ENCODE assay signal across 8 cellular contexts in the genomic region with DNA sequence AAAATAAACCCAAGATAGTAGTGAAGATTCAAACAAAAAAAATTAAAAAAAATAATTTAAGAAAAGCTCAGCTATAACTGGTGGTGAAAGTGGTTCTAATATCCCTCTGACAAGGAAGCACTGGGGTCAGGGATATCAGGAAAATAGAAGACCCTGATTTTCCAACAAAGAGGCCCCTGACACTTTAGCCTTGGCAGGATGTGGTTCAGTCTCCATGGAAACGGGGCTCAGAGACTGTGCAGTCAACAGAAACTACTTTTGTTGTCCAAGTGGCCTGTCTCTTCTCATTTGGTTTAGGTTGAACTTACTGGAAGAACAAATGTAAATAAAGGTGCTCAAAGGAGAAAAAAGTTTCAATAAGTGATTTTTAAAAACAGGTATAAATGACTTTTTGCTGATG. TPM values are rescaled to one million over a fixed set of nuclear protein-coding genes. Genes with fewer than 3 reads are reported as not detected.
DNase-seq lines count a peak whose midpoint lies in the region; ATAC-seq and TF ChIP-seq lines count a peak whose summit lies in the region.

No MANE protein-coding gene starts in this region.

- dilution Hi-C loops in IMR-90 (cut with HindIII; ENCODE audit: low sequenced_read_pairs, unreplicated experiment): no loop called here

- WGBS in IMR-90 (ENCODE audit: extremely low coverage in 2 of 2, insufficient read length in 1 of 2), 2 experiments: no CpG with 5 or more reads among the region's 1 CpG
- WGBS in liver: 62% methylated on average over 1 of the region's 1 CpG

- no peak for TF ChIP-seq POLR2A in IMR-90 (IDR thresholded peaks at IDR 0.05; ENCODE audit: low read depth, low read length)

- CTCF ChIA-PET in CD4-positive, alpha-beta memory T cell (lab: Charles Lee; ENCODE audit: partially characterized antibody): no interaction called here
- CTCF ChIA-PET in IMR-90 (lab: Yijun Ruan, JAX): no interaction called here

- H3K36me3 ChIP-seq in CD4-positive, alpha-beta memory T cell (ENCODE audit: insufficient read depth, low read length): peaks cover 23% of the 10 kb centered on the region
- H3K36me3 ChIP-seq in IMR-90 (ENCODE audit: control insufficient read depth, insufficient read depth, low read length) (peaks cover 32% of the 10 kb centered on the region), liver (ENCODE audit: control insufficient read depth in 4 of 4, insufficient read depth in 3 of 4, low read depth in 1 of 4, low read length in 3 of 4) (peaks cover 11 to 76% (median 57%) of the 10 kb centered on the region in 4 donors), H7 (replicated peaks; ENCODE audit: control insufficient read depth, insufficient read depth, low read length) (peaks cover 11% of the 10 kb centered on the region)

- POLR2A ChIA-PET in CD4-positive, alpha-beta memory T cell (lab: Charles Lee; ENCODE audit: partially characterized antibody): interaction anchor here (2.1 kb wide), 1 partner anchor 27 kb away, joined by 10 read pairs; the partner anchor contains the start of gene INTS14
- POLR2A ChIA-PET in IMR-90 (lab: Charles Lee; ENCODE audit: unreplicated experiment): no interaction called here

- H3K9me1 ChIP-seq in IMR-90 (ENCODE audit: insufficient read depth, low read length): peaks cover 9% of the 10 kb centered on the region

- no peak overlapping the region for H3K23ac ChIP-seq in IMR-90 (ENCODE audit: low read depth, low read length)

- H4K91ac ChIP-seq in IMR-90 (ENCODE audit: insufficient read depth, low read depth, low read length): no peak overlapping the region

- no peak overlapping the region for H2AK9ac ChIP-seq in IMR-90 (replicated peaks; ENCODE audit: low read depth, low read length, poor library complexity)

- no peak overlapping the region for H2BK20ac ChIP-seq in IMR-90 (ENCODE audit: low read depth, low read length)

- peak; percentile 54 to 74 (median 66) for DNase-seq in CD4-positive, alpha-beta memory T cell
- peak; percentile 41 for DNase-seq in IMR-90
- no peak for DNase-seq in activated T-cell treated with anti-CD3 and anti-CD28 coated beads, Interleukin-2, amount 50 U/mL, for 24 hours
- DNase-seq in SW480 (ENCODE audit: low spot score): no peak
- no peak for DNase-seq in NCI-H1694 treated with DMSO at 0.1 percent for 48 hours (lab: John Stamatoyannopoulos, UW)
- DNase-seq in H7: no peak

- H3K27ac ChIP-seq in CD4-positive, alpha-beta memory T cell (ENCODE audit: low read depth, low read length): peak overlapping the region; percentile 50
- H3K27ac ChIP-seq in IMR-90 (ENCODE audit: insufficient read depth, low read length) (no peak overlapping the region), liver (ENCODE audit: low read depth in 1 of 2, low read length in 2 of 2) (no peak overlapping the region)

- no TSS peak for BruUV-seq in IMR-90 (replicated peaks; lab: Mats Ljungman, UMichigan)

- H2AK5ac ChIP-seq in IMR-90 (ENCODE audit: low read depth, low read length): no peak overlapping the region

- H2AFZ ChIP-seq in IMR-90 (replicated peaks; ENCODE audit: low read length, poor library complexity): no peak overlapping the region

- H3K79me1 ChIP-seq in IMR-90 (ENCODE audit: low read depth in 1 of 2, low read length in 2 of 2): peaks cover 0 to 8% of the 10 kb centered on the region in 2 experiments; a peak in 2 of 4 replicates

- TF ChIP-seq RAD21 in IMR-90 (IDR thresholded peaks at IDR 0.05; ENCODE audit: low read length) (no peak), liver (IDR thresholded peaks at IDR 0.05) (no peak)

- no peak overlapping the region for H4K8ac ChIP-seq in IMR-90 (ENCODE audit: low read depth in 2 of 2, low read length in 2 of 2)

- no peak overlapping the region for H2BK120ac ChIP-seq in IMR-90 (ENCODE audit: low read depth, low read length)

- H3K9ac ChIP-seq in IMR-90 (ENCODE audit: low read depth, low read length): no peak overlapping the region
- peak overlapping the region in 1 of 2 donors; percentile 19 for H3K9ac ChIP-seq in liver (ENCODE audit: low read depth in 1 of 2, low read length in 2 of 2)

- no peak overlapping the region for H3K4me2 ChIP-seq in IMR-90 (ENCODE audit: low read depth, low read length)

- no peak overlapping the region for H3K4me3 ChIP-seq in CD4-positive, alpha-beta memory T cell (ENCODE audit: low read length in 2 of 2)
- H3K4me3 ChIP-seq in IMR-90 (ENCODE audit: insufficient read depth, low read depth, low read length): no peak overlapping the region
- H3K4me3 ChIP-seq in liver (ENCODE audit: low read depth in 1 of 3, low read length in 3 of 3): no peak overlapping the region
- no peak overlapping the region for H3K4me3 ChIP-seq in H7 (ENCODE audit: insufficient read depth, low read depth, low read length)

- TF ChIP-seq CTCF in IMR-90 (conservative IDR thresholded peaks at IDR 0.05; ENCODE audit: low read depth, low read length) (no peak), liver (IDR thresholded peaks at IDR 0.05; ENCODE audit: low read depth, low read length, missing input control) (no peak)

- H3K27ac Mint-ChIP-seq in CD4-positive, alpha-beta memory T cell: peak overlapping the region; percentile 92 to 97 (median 95)
- H3K27ac Mint-ChIP-seq in activated T-cell treated with anti-CD3 and anti-CD28 coated beads, Interleukin-2, amount 50 U/mL, for 24 hours: peak overlapping the region; percentile 86

- H3K18ac ChIP-seq in IMR-90 (ENCODE audit: low read depth, low read length): no peak overlapping the region

- H3K36me3 Mint-ChIP-seq in CD4-positive, alpha-beta memory T cell: peaks cover 64 to 67% of the 10 kb centered on the region in 2 donors
- peaks cover 83% of the 10 kb centered on the region for H3K36me3 Mint-ChIP-seq in activated T-cell treated with anti-CD3 and anti-CD28 coated beads, Interleukin-2, amount 50 U/mL, for 24 hours (ENCODE audit: low read depth)

- no peak overlapping the region for H2BK5ac ChIP-seq in IMR-90 (ENCODE audit: low read depth, low read length, poor library complexity, severe bottlenecking)

- no peak overlapping the region for H4K5ac ChIP-seq in IMR-90 (ENCODE audit: low read depth, low read length)

- H3K4me3 Mint-ChIP-seq in CD4-positive, alpha-beta memory T cell: peak overlapping the region; percentile 46 to 71 (median 59)
- no peak overlapping the region for H3K4me3 Mint-ChIP-seq in activated T-cell treated with anti-CD3 and anti-CD28 coated beads, Interleukin-2, amount 50 U/mL, for 24 hours

- peaks cover 19% of the 10 kb centered on the region for H3K4me1 ChIP-seq in CD4-positive, alpha-beta memory T cell (ENCODE audit: insufficient read depth, low read length)
- H3K4me1 ChIP-seq in IMR-90 (ENCODE audit: control insufficient read depth, insufficient read depth, low read length) (peaks cover 6% of the 10 kb centered on the region), liver (ENCODE audit: control insufficient read depth in 4 of 4, insufficient read depth in 4 of 4, low read length in 3 of 4) (no peaks in the 10 kb centered on the region)

- no peaks in the 10 kb centered on the region for H3K9me3 Mint-ChIP-seq in CD4-positive, alpha-beta memory T cell
- H3K9me3 Mint-ChIP-seq in activated T-cell treated with anti-CD3 and anti-CD28 coated beads, Interleukin-2, amount 50 U/mL, for 24 hours: no peaks in the 10 kb centered on the region

- in situ Hi-C loops in IMR-90 (cut with MboI; ENCODE audit: low sequenced_read_pairs): no loop called here

- intact Hi-C loops in CD4-positive, alpha-beta memory T cell (cut with micrococcal nuclease): no loop called here
- intact Hi-C loops in IMR-90 (cut with micrococcal nuclease): no loop called here

- H3K4me1 Mint-ChIP-seq in CD4-positive, alpha-beta memory T cell: peaks cover 23 to 36% (median 31%) of the 10 kb centered on the region in 4 donors
- peaks cover 26% of the 10 kb centered on the region for H3K4me1 Mint-ChIP-seq in activated T-cell treated with anti-CD3 and anti-CD28 coated beads, Interleukin-2, amount 50 U/mL, for 24 hours (ENCODE audit: low read depth)

- no peaks in the 10 kb centered on the region for H3K9me3 ChIP-seq in CD4-positive, alpha-beta memory T cell (ENCODE audit: control insufficient read depth in 1 of 2, low read length in 2 of 2)
- H3K9me3 ChIP-seq in IMR-90 (ENCODE audit: control insufficient read depth, insufficient read depth, low read length) (no peaks in the 10 kb centered on the region), liver (ENCODE audit: control insufficient read depth in 4 of 4, low read length in 3 of 4) (no peaks in the 10 kb centered on the region)

- no peak overlapping the region for H3K56ac ChIP-seq in IMR-90 (ENCODE audit: extremely low read depth, insufficient read depth, low read length)

- H2BK15ac ChIP-seq in IMR-90 (ENCODE audit: low read depth, low read length): no peak overlapping the region

- no peaks in the 10 kb centered on the region for H4K20me1 ChIP-seq in IMR-90 (ENCODE audit: insufficient read depth, low read length)

- ATAC-seq in IMR-90 (ENCODE audit: low read depth) (no peak), HG03565 (IDR thresholded peaks at IDR 0.05; ENCODE audit: unreplicated experiment) (no peak)

- H3K14ac ChIP-seq in IMR-90 (replicated peaks; ENCODE audit: low read depth, low read length): no peak overlapping the region

- H3K27me3 Mint-ChIP-seq in CD4-positive, alpha-beta memory T cell: no peaks in the 10 kb centered on the region
- no peaks in the 10 kb centered on the region for H3K27me3 Mint-ChIP-seq in activated T-cell treated with anti-CD3 and anti-CD28 coated beads, Interleukin-2, amount 50 U/mL, for 24 hours

- H3K27me3 ChIP-seq in CD4-positive, alpha-beta memory T cell (ENCODE audit: insufficient read depth, low read length): no peaks in the 10 kb centered on the region
- no peaks in the 10 kb centered on the region for H3K27me3 ChIP-seq in IMR-90 (ENCODE audit: control insufficient read depth, insufficient read depth, low read length)
- no peaks in the 10 kb centered on the region for H3K27me3 ChIP-seq in liver (ENCODE audit: control insufficient read depth in 4 of 4, insufficient read depth in 4 of 4, low read length in 3 of 4)
- H3K27me3 ChIP-seq in H7 (ENCODE audit: control insufficient read depth, insufficient read depth, low read length): no peaks in the 10 kb centered on the region

- H3K4ac ChIP-seq in IMR-90 (ENCODE audit: low read depth, low read length): no peak overlapping the region

RNA-seq across cellular contexts. Expression of gene INTS14, which starts 27.2 kb away (rescaled TPM):
- 10 to 100 TPM; 35.3 to 40.3 TPM for total RNA-seq in CD4-positive, alpha-beta memory T cell
- polyA plus RNA-seq in CD4-positive, alpha-beta memory T cell: 10 to 100 TPM; 27.1 to 31.2 TPM
- total RNA-seq in IMR-90 (2012; rRNA removed): 22.9 and 33.9 TPM in 2 replicates
- polyA plus RNA-seq in IMR-90 (2012; rRNA removed): 35.8 and 39.5 TPM in 2 replicates
- polyA plus RNA-seq in IMR-90 (2012; cell fraction: cytosol; rRNA removed): 14.9 and 17.2 TPM in 2 replicates
- polyA plus RNA-seq in IMR-90 (2012; cell fraction: nucleus; rRNA removed; ENCODE audit: low replicate concordance): 18.7 and 60.0 TPM in 2 replicates
- total RNA-seq in liver: 10 to 100 TPM; 16.8 to 26.4 TPM
- polyA plus RNA-seq in liver: 10 to 100 TPM; 12.0 to 15.2 TPM
- 35.8 and 35.9 TPM in 2 replicates for total RNA-seq in H7 (2014; rRNA removed; shearing (Covaris generic))

RNA-seq across cellular contexts. Expression of gene SLC24A1, which starts 38.0 kb away (rescaled TPM):
- 1 to 10 TPM; 6.3 to 8.2 TPM for total RNA-seq in CD4-positive, alpha-beta memory T cell
- polyA plus RNA-seq in CD4-positive, alpha-beta memory T cell: 1 to 10 TPM in 1 of 2 donors, under 1 TPM in 1; 0.35 to 2.7 TPM
- 3.6 and 3.9 TPM in 2 replicates for total RNA-seq in IMR-90 (2012; rRNA removed)
- polyA plus RNA-seq in IMR-90 (2012; rRNA removed): 3.8 and 4.9 TPM in 2 replicates
- polyA plus RNA-seq in IMR-90 (2012; cell fraction: cytosol; rRNA removed): 2.3 and 4.2 TPM in 2 replicates
- polyA plus RNA-seq in IMR-90 (2012; cell fraction: nucleus; rRNA removed; ENCODE audit: low replicate concordance): 2.7 and 5.6 TPM in 2 replicates
- total RNA-seq in liver: 1 to 10 TPM; 1.8 to 2.6 TPM
- 1 to 10 TPM; 1.8 to 3.3 TPM for polyA plus RNA-seq in liver
- 2.8 and 4.6 TPM in 2 replicates for total RNA-seq in H7 (2014; rRNA removed; shearing (Covaris generic))

RNA-seq across cellular contexts. Expression of gene HACD3, which starts 53.4 kb away (rescaled TPM):
- total RNA-seq in CD4-positive, alpha-beta memory T cell: 10 to 100 TPM; 23.1 to 23.8 TPM
- 10 to 100 TPM; 35.6 to 35.9 TPM for polyA plus RNA-seq in CD4-positive, alpha-beta memory T cell
- total RNA-seq in IMR-90 (2012; rRNA removed) (131 and 169 TPM in 2 replicates), liver (10 to 100 TPM; 56.4 to 73.6 TPM)
- polyA plus RNA-seq in IMR-90 (2012; rRNA removed) (56.7 and 60.9 TPM in 2 replicates), liver (10 to 100 TPM; 49.6 to 89.1 TPM)
- polyA plus RNA-seq in IMR-90 (2012; cell fraction: cytosol; rRNA removed): 21.5 and 25.8 TPM in 2 replicates
- polyA plus RNA-seq in IMR-90 (2012; cell fraction: nucleus; rRNA removed; ENCODE audit: low replicate concordance): 8.2 and 21.9 TPM in 2 replicates
- 166 and 205 TPM in 2 replicates for total RNA-seq in H7 (2014; rRNA removed; shearing (Covaris generic))

Comparison
In these comparisons a context has a peak if more than half of its experiments do, and no peak if none do; other contexts are left out.
1. DNase-seq: peak in CD4-positive, alpha-beta memory T cell (5 of 5) and IMR-90 (single experiment); none in activated T-cell treated with anti-CD3 and anti-CD28 coated beads, Interleukin-2, amount 50 U/mL, for 24 hours (single experiment), SW480 (single experiment), NCI-H1694 treated with DMSO at 0.1 percent for 48 hours (single experiment) and H7 (single experiment).